In genomic region chr2:148653437-148653836, GRCh38 we compare ENCODE assay signal across 8 cellular contexts.
A peak's percentile ranks its signal among the peaks of the same experiment; 100 is the strongest.
DNase-seq lines count a peak whose midpoint lies in the region; ATAC-seq lines count a peak whose summit lies in the region.

No MANE protein-coding gene starts in this region.

- DNase-seq in iris pigment epithelial cell (ENCODE audit: low read depth) (peak; percentile 15), cerebellar nuclear complex (lab: John Stamatoyannopoulos, UW) (no peak), NCI-H82 (lab: John Stamatoyannopoulos, UW) (no peak), UCSD-AML1 (lab: John Stamatoyannopoulos, UW; ENCODE audit: unreplicated experiment) (no peak)
- DNase-seq in effector CD8-positive, alpha-beta T cell (lab: John Stamatoyannopoulos, UW), result no peak

- peak; percentile 90 for ATAC-seq in GM18511 (IDR thresholded peaks at IDR 0.05; ENCODE audit: unreplicated experiment)
- ATAC-seq in GM21423 (IDR thresholded peaks at IDR 0.05; ENCODE audit: unreplicated experiment), result peak; percentile 87
- peak; percentile 94 for ATAC-seq in HG03432 (IDR thresholded peaks at IDR 0.05; ENCODE audit: unreplicated experiment)
